8 cellular contexts compared by ENCODE assay signal in genomic region chr5:65102501-65102825, GRCh38.
A peak's percentile ranks its signal among the peaks of the same experiment; 100 is the strongest.
DNase-seq lines count a peak whose midpoint lies in the region; ATAC-seq and TF ChIP-seq lines count a peak whose summit lies in the region.

No MANE protein-coding gene starts in this region.

- H3K27me3 ChIP-seq in CD8-positive, alpha-beta T cell (ENCODE audit: insufficient read depth, low read length), result no peaks in the 10 kb centered on the region
- no peaks in the 10 kb centered on the region for H3K27me3 ChIP-seq in thymus (ENCODE audit: control insufficient read depth, insufficient read depth)

- WGBS in thymus, result 74% methylated on average over 7 of the region's 7 CpGs

- intact Hi-C loops in CD8-positive, alpha-beta T cell (cut with DNase I, micrococcal nuclease), result loop anchor here (2.0 to 10.0 kb wide), 7 partner anchors 26 to 612 kb away; partner anchors contain the start of genes CENPK (in 1 of the 2), CWC27 (in 1 of the 2), PPWD1 (in 1 of the 2) and SREK1IP1 (in 1 of the 2)

- H3K9me3 ChIP-seq in CD8-positive, alpha-beta T cell (ENCODE audit: low read length), result no peaks in the 10 kb centered on the region
- no peaks in the 10 kb centered on the region for H3K9me3 ChIP-seq in HEK293 (ENCODE audit: control insufficient read depth, insufficient read depth, low read depth, low read length)
- no peaks in the 10 kb centered on the region for H3K9me3 ChIP-seq in thymus (ENCODE audit: control insufficient read depth)

- peak overlapping the region; percentile 88 for H3K4me3 Mint-ChIP-seq in CD8-positive, alpha-beta T cell
- peak overlapping the region; percentile 72 for H3K4me3 Mint-ChIP-seq in activated T-helper 17 cell treated with anti-CD3 and anti-CD28 coated beads, Interleukin-2, amount 50 U/mL, for 72 hours
- H3K4me3 Mint-ChIP-seq in immature natural killer cell, result peak overlapping the region; percentile 80 to 93 (median 88)

- peak; percentile 3 for ATAC-seq in CD8-positive, alpha-beta T cell
- ATAC-seq in activated T-helper 17 cell treated with anti-CD3 and anti-CD28 coated beads, Interleukin-2, amount 50 U/mL, for 72 hours (replicated peaks), result peak; percentile 1

- H3K36me3 ChIP-seq in CD8-positive, alpha-beta T cell (ENCODE audit: insufficient read depth, low read length), result no peaks in the 10 kb centered on the region
- no peaks in the 10 kb centered on the region for H3K36me3 ChIP-seq in HEK293 (ENCODE audit: control insufficient read depth in 2 of 2, insufficient read depth in 1 of 2, low read length in 2 of 2)
- H3K36me3 ChIP-seq in thymus (ENCODE audit: control insufficient read depth, insufficient read depth), result no peaks in the 10 kb centered on the region

- H3K27ac ChIP-seq in CD8-positive, alpha-beta T cell (ENCODE audit: low read depth, low read length), result no peak overlapping the region
- peak overlapping the region; percentile 74; the same call in 1 of the 2 replicates for H3K27ac ChIP-seq in HEK293 (ENCODE audit: extremely low read depth, low read depth, low read length)
- H3K27ac ChIP-seq in thymus (ENCODE audit: low read depth), result peak overlapping the region; percentile 81

- peaks cover 24% of the 10 kb centered on the region for H3K4me1 ChIP-seq in CD8-positive, alpha-beta T cell (ENCODE audit: insufficient read depth, low read length)
- H3K4me1 ChIP-seq in HEK293 (ENCODE audit: control insufficient read depth, insufficient read depth, low read length) (peaks cover 4% of the 10 kb centered on the region), thymus (ENCODE audit: control insufficient read depth, insufficient read depth, low read length) (peaks cover 9% of the 10 kb centered on the region)

- peak overlapping the region; percentile 95 for H3K27ac Mint-ChIP-seq in CD8-positive, alpha-beta T cell
- peak overlapping the region; percentile 84 for H3K27ac Mint-ChIP-seq in activated T-helper 17 cell treated with anti-CD3 and anti-CD28 coated beads, Interleukin-2, amount 50 U/mL, for 72 hours
- peak overlapping the region; percentile 73 to 93 (median 90) for H3K27ac Mint-ChIP-seq in immature natural killer cell

- POLR2A ChIA-PET in CD8-positive, alpha-beta T cell (lab: Charles Lee), result interaction anchor here (1.6 kb wide), 1 partner anchor 380 kb away, joined by 9 read pairs; the partner anchor contains the start of gene ADAMTS6
- POLR2A ChIA-PET in HEK293 (lab: Yijun Ruan, JAX) (no interaction called here), GM10248 (lab: Yijun Ruan, JAX) (no interaction called here)

- DNase-seq in CD8-positive, alpha-beta T cell, result no peak
- no peak for DNase-seq in immature natural killer cell
- DNase-seq in stimulated activated CD4-positive, alpha-beta T cell treated with anti-CD3 and anti-CD28 coated beads, Interleukin-2, amount 100 ng/mL, for 48 hours, result no peak
- DNase-seq in cerebellum (ENCODE audit: low spot score), result no peak
- DNase-seq in GM10248 (ENCODE audit: extremely low spot score), result no peak

- no peak for TF ChIP-seq CTCF in CD8-positive, alpha-beta T cell (IDR thresholded peaks at IDR 0.05)
- TF ChIP-seq CTCF in HEK293 (tag by site-specific recombination; IDR thresholded peaks at IDR 0.05), result no peak
- no peak for TF ChIP-seq CTCF in GM10248 (IDR thresholded peaks at IDR 0.05; ENCODE audit: control extremely low read depth, extremely low read depth, low read depth, missing control alignments)

- H3K36me3 Mint-ChIP-seq in CD8-positive, alpha-beta T cell, result no peaks in the 10 kb centered on the region
- no peaks in the 10 kb centered on the region for H3K36me3 Mint-ChIP-seq in activated T-helper 17 cell treated with anti-CD3 and anti-CD28 coated beads, Interleukin-2, amount 50 U/mL, for 72 hours (ENCODE audit: low read depth)
- H3K36me3 Mint-ChIP-seq in immature natural killer cell, result no peaks in the 10 kb centered on the region

- CTCF ChIA-PET in CD8-positive, alpha-beta T cell (lab: Charles Lee), result interaction anchor here (0.8 to 1.8 kb wide), 2 partner anchors 29 to 380 kb away, joined by 3 to 12 read pairs; partner anchors contain the start of gene ADAMTS6
- CTCF ChIA-PET in HEK293 (lab: Yijun Ruan, JAX), result interaction anchor here (0.6 to 5.7 kb wide), 9 partner anchors 17 to 381 kb away, joined by 3 to 53 read pairs (median 4); partner anchors contain the start of gene ADAMTS6
- CTCF ChIA-PET in GM10248 (lab: Yijun Ruan, JAX), result interaction anchor here (1.4 to 3.4 kb wide), 7 partner anchors 9 to 380 kb away, joined by 3 to 17 read pairs (median 5); partner anchors contain the start of gene ADAMTS6

- H3K9me3 Mint-ChIP-seq in CD8-positive, alpha-beta T cell, result no peaks in the 10 kb centered on the region
- no peaks in the 10 kb centered on the region for H3K9me3 Mint-ChIP-seq in activated T-helper 17 cell treated with anti-CD3 and anti-CD28 coated beads, Interleukin-2, amount 50 U/mL, for 72 hours
- no peaks in the 10 kb centered on the region for H3K9me3 Mint-ChIP-seq in immature natural killer cell

- H3K27me3 Mint-ChIP-seq in CD8-positive, alpha-beta T cell (ENCODE audit: low read depth), result no peaks in the 10 kb centered on the region
- no peaks in the 10 kb centered on the region for H3K27me3 Mint-ChIP-seq in activated T-helper 17 cell treated with anti-CD3 and anti-CD28 coated beads, Interleukin-2, amount 50 U/mL, for 72 hours
- H3K27me3 Mint-ChIP-seq in immature natural killer cell (ENCODE audit: low read depth in 3 of 3), result peaks cover 0 to 2% (median 1%) of the 10 kb centered on the region in 3 donors

- H3K4me3 ChIP-seq in CD8-positive, alpha-beta T cell (ENCODE audit: low read depth, low read length), result peak overlapping the region; percentile 64
- H3K4me3 ChIP-seq in HEK293 (ENCODE audit: low read depth, low read length), result no peak overlapping the region
- H3K4me3 ChIP-seq in thymus (ENCODE audit: low read length), result peak overlapping the region; percentile 83

- H3K4me1 Mint-ChIP-seq in CD8-positive, alpha-beta T cell (ENCODE audit: low read depth), result peaks cover 43% of the 10 kb centered on the region
- peaks cover 28% of the 10 kb centered on the region for H3K4me1 Mint-ChIP-seq in activated T-helper 17 cell treated with anti-CD3 and anti-CD28 coated beads, Interleukin-2, amount 50 U/mL, for 72 hours
- peaks cover 27 to 29% of the 10 kb centered on the region in 2 donors for H3K4me1 Mint-ChIP-seq in immature natural killer cell

TF ChIP-seq in HEK293, 187 proteins besides CTCF, POLR2A, EP300 and RAD21 (continues in another document):
- TF ChIP-seq ZNF202 (tag by site-specific recombination; IDR thresholded peaks at IDR 0.05; ENCODE audit: borderline replicate concordance) (no peak), REPIN1 (tag by site-specific recombination; IDR thresholded peaks at IDR 0.05; ENCODE audit: low read depth) (no peak), ZBTB17 (tag by site-specific recombination; IDR thresholded peaks at IDR 0.05) (no peak), ZNF544 (tag by site-specific recombination; IDR thresholded peaks at IDR 0.05) (no peak), ZNF692 (tag by site-specific recombination; IDR thresholded peaks at IDR 0.05) (no peak), ZNF510 (tag by site-specific recombination; IDR thresholded peaks at IDR 0.05; ENCODE audit: insufficient replicate concordance) (no peak), ZNF549 (tag by site-specific recombination; IDR thresholded peaks at IDR 0.05) (no peak), ZFHX2 (tag by site-specific recombination; conservative IDR thresholded peaks at IDR 0.05) (no peak), ZNF148 (tag by site-specific recombination; IDR thresholded peaks at IDR 0.05; ENCODE audit: borderline replicate concordance) (no peak)
